ENCODE assay signal across 1 cellular context in the genomic region with DNA sequence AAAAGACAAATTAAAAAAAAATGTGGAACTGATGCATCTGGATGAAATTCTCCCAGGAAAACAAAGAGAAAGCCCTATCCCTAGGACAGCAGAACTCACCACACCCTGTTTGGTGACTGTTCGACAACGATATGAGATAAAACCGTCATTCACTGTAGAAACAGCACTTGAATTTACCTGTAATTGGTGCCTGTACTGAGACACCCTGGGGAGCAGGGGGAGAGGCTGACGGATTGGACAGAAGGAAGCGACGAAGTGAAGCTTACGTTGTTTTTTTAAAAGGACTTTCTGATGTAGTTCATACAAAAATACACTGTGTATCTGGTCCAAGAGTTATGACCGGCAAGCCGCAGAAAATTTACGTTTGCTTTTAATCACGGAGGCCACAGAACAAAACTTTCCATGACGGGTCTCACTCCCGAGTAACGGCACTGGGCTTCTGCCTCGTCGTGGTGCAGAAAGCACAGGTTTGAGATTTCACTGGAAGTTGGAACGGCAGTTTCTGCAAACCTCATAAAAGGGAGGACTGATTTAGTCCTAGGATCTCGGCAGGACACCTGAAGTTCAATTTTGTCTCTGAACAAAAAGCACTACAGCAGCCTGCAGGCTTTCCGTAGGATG.
A peak's percentile ranks its signal among the peaks of the same experiment; 100 is the strongest.
TF ChIP-seq lines count a peak whose summit lies in the region.

No MANE protein-coding gene starts in this region.

TF ChIP-seq in K562, 482 proteins besides CTCF, POLR2A, EP300 and RAD21:
- peak; percentile 47 for TF ChIP-seq CBFA2T3 (IDR thresholded peaks at IDR 0.05)
- peak; percentile 78 for TF ChIP-seq CBX2 (IDR thresholded peaks at IDR 0.05; ENCODE audit: insufficient read depth, low read length, poor library complexity, severe bottlenecking)
- TF ChIP-seq CREB3 (tag; conservative IDR thresholded peaks at IDR 0.05; ENCODE audit: low read depth): no peak
- TF ChIP-seq ADNP (tag; IDR thresholded peaks at IDR 0.05): no peak
- TF ChIP-seq TCF3 (CRISPR knock-in tag; IDR thresholded peaks at IDR 0.05): peak; percentile 24; the same call in 1 of the 2 replicates
- 0 out of 2 replicates have a peak, but pooled peaks have one; percentile 20 for TF ChIP-seq ARID1B (IDR thresholded peaks at IDR 0.05)
- TF ChIP-seq RNF2 (IDR thresholded peaks at IDR 0.05): peak; percentile 31; the same call in 1 of the 2 replicates
- TF ChIP-seq TAL1 (IDR thresholded peaks at IDR 0.05): peak; percentile 27; the same call in 1 of the 2 replicates
